8 cellular contexts compared by ENCODE assay signal in the genomic region with DNA sequence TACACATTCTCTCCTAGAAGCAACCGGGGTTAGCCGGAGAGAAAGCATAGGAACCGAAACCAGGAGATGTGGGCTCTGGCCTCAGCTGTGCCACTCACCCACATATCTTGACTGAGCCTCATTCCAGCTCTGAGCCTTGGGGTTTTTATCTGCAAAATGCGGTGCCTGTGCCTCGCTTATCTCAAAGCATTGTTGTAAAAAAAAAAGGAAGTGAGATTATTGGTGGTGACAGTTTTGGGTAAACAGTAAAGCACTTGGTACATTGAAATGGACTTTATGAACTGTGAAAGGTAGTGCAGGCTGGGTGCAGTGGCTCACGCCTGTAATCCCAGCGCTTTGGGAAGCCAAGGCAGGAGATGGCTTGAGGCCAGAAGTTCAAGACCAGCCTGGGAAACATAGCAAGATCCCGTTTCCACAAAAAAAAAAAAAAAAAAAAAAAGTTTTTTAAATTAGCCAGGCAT. TPM values are rescaled to one million over a fixed set of nuclear protein-coding genes. Genes with fewer than 3 reads are reported as not detected.
DNase-seq lines count a peak whose midpoint lies in the region; ATAC-seq and TF ChIP-seq lines count a peak whose summit lies in the region.

No MANE protein-coding gene starts in this region.

- no peak for TF ChIP-seq CTCF in fibroblast of the aortic adventitia (IDR thresholded peaks at IDR 0.05; ENCODE audit: insufficient read depth, low read length)

- H3K4me3 ChIP-seq in fibroblast of the aortic adventitia (ENCODE audit: low read depth, low read length): no peak overlapping the region

- ATAC-seq in HG03039 (IDR thresholded peaks at IDR 0.05; ENCODE audit: unreplicated experiment): peak; percentile 46

- peak; percentile 60 for DNase-seq in stimulated activated CD4-positive, alpha-beta T cell treated with anti-CD3 and anti-CD28 coated beads, Interleukin-15, amount 100 ng/mL, for 24 hours
- DNase-seq in stimulated activated CD4-positive, alpha-beta T cell treated with anti-CD3 and anti-CD28 coated beads, Interleukin-4, amount 100 ng/mL, for 1 hour: no peak
- DNase-seq in SKM-1 (lab: John Stamatoyannopoulos, UW; ENCODE audit: unreplicated experiment) (peak; percentile 72), fibroblast of the aortic adventitia (ENCODE audit: low read depth) (peak; percentile 68), NCI-H69 (lab: John Stamatoyannopoulos, UW) (no peak), mesenteric fat pad (ENCODE audit: low spot score) (no peak)
- DNase-seq in stimulated activated CD8-positive, alpha-beta memory T cell treated with anti-CD3 and anti-CD28 coated beads, Interleukin-15, amount 100 ng/mL, for 48 hours (ENCODE audit: low read depth in 2 of 2): peak; percentile 26 to 41

RNA-seq across cellular contexts. Expression of gene PTAFR, which starts 3.8 kb away (rescaled TPM):
- under 0.01 and 0.65 TPM in 2 replicates for total RNA-seq in fibroblast of the aortic adventitia (ENCODE audit: low replicate concordance)
- total RNA-seq in mesenteric fat pad: 22.8 TPM

Comparison
In these comparisons a context has a peak if more than half of its experiments do, and no peak if none do; other contexts are left out.
1. DNase-seq: peak in stimulated activated CD4-positive, alpha-beta T cell treated with anti-CD3 and anti-CD28 coated beads, Interleukin-15, amount 100 ng/mL, for 24 hours (single experiment), SKM-1 (single experiment), fibroblast of the aortic adventitia (single experiment) and stimulated activated CD8-positive, alpha-beta memory T cell treated with anti-CD3 and anti-CD28 coated beads, Interleukin-15, amount 100 ng/mL, for 48 hours (2 of 2); none in stimulated activated CD4-positive, alpha-beta T cell treated with anti-CD3 and anti-CD28 coated beads, Interleukin-4, amount 100 ng/mL, for 1 hour (single experiment), NCI-H69 (single experiment) and mesenteric fat pad (single experiment).
2. RNA of gene PTAFR, which starts 3.8 kb away (total RNA-seq): 22.8 TPM in mesenteric fat pad (single experiment); under 0.01 to 0.65 TPM in fibroblast of the aortic adventitia; every median in the first group is over 10 times any median in the second.